Comparison of ENCODE assay signal across 8 cellular contexts in genomic region chr21:36060159-36060921, GRCh38. TPM values are rescaled to one million over a fixed set of nuclear protein-coding genes. Genes with fewer than 3 reads are reported as not detected.
A peak's percentile ranks its signal among the peaks of the same experiment; 100 is the strongest.
DNase-seq lines count a peak whose midpoint lies in the region; ATAC-seq, FAIRE-seq and TF ChIP-seq lines count a peak whose summit lies in the region.

SETD4 (minus strand) TSS chr21:36060526; CDS start chr21:36058888, 1,638 bp downstream.

- H3K9me1 ChIP-seq in endothelial cell of umbilical vein (replicated peaks; ENCODE audit: control insufficient read depth, extremely low read depth, insufficient read depth, low read length): no peaks in the 10 kb centered on the region

- no peaks in the 10 kb centered on the region for H3F3A ChIP-seq in OCI-LY1 (ENCODE audit: insufficient read depth, low read length)

- DNase-seq in Calu3 (peak; percentile 85), endothelial cell of umbilical vein (ENCODE audit: low read depth, low spot score) (peak; percentile 91), middle frontal gyrus (ENCODE audit: extremely low spot score, low spot score) (peak; percentile 90)
- DNase-seq in activated CD8-positive, alpha-beta memory T cell treated with anti-CD3 and anti-CD28 coated beads, Interleukin-2, amount 50 U/mL, for 4 hours: peak; percentile 94
- DNase-seq in stimulated activated CD8-positive, alpha-beta memory T cell treated with anti-CD3 and anti-CD28 coated beads, Interleukin-2, amount 100 ng/mL, for 48 hours (ENCODE audit: low read depth in 2 of 2): peak; percentile 91

- H3K79me2 ChIP-seq in OCI-LY1 (ENCODE audit: insufficient read depth, low read length) (no peaks in the 10 kb centered on the region), endothelial cell of umbilical vein (ENCODE audit: control insufficient read depth, insufficient read depth, low read length) (peaks cover 6% of the 10 kb centered on the region)

- H3K27ac ChIP-seq in HUES64 (ENCODE audit: low read depth, low read length) (peak within 1 kb of the TSS; percentile 97), OCI-LY1 (ENCODE audit: low read depth, low read length, poor library complexity, severe bottlenecking) (peak within 1 kb of the TSS; percentile 87), endothelial cell of umbilical vein (ENCODE audit: insufficient read depth, low read depth, low read length) (peak within 1 kb of the TSS; percentile 72)

- peak within 1 kb of the TSS; percentile 83 for H3K4me3 Mint-ChIP-seq in Calu3 (ENCODE audit: low read depth, unreplicated experiment)

- dilution Hi-C loops in endothelial cell of umbilical vein (cut with MboI; ENCODE audit: extremely low pct_ligation_motif_present, low sequenced_read_pairs): no loop called here

- no peaks in the 10 kb centered on the region for H3K9me2 ChIP-seq in OCI-LY1 (ENCODE audit: low read depth, low read length)

- POLR2A ChIA-PET in endothelial cell of umbilical vein (lab: Charles Lee): interaction anchor here (0.6 to 1.6 kb wide), 3 partner anchors 10 to 259 kb away, joined by 3 to 10 read pairs (median 4); partner anchors contain the start of genes CBR1 and MORC3

- no peaks in the 10 kb centered on the region for H3K27me3 ChIP-seq in HUES64 (ENCODE audit: insufficient read depth, low read length)
- H3K27me3 ChIP-seq in OCI-LY1 (ENCODE audit: insufficient read depth, low read length): no peaks in the 10 kb centered on the region
- H3K27me3 ChIP-seq in endothelial cell of umbilical vein (ENCODE audit: control insufficient read depth in 2 of 2, insufficient read depth in 2 of 2, low read length in 2 of 2): no peaks in the 10 kb centered on the region

- H3K36me3 ChIP-seq in HUES64 (ENCODE audit: insufficient read depth, low read length) (peaks cover 35% of the 10 kb centered on the region), OCI-LY1 (ENCODE audit: insufficient read depth, low read length) (peaks cover 34% of the 10 kb centered on the region), endothelial cell of umbilical vein (ENCODE audit: control insufficient read depth in 2 of 2, extremely low read depth in 1 of 2, insufficient read depth in 2 of 2, low read length in 2 of 2) (peaks cover 7 to 8% of the 10 kb centered on the region in 2 experiments)

- peak within 1 kb of the TSS; percentile 83 for H3K4me2 ChIP-seq in OCI-LY1 (ENCODE audit: low read length)
- peak within 1 kb of the TSS; percentile 78 for H3K4me2 ChIP-seq in endothelial cell of umbilical vein (ENCODE audit: insufficient read depth, low read length)

- H3K9ac ChIP-seq in HUES64 (ENCODE audit: low read depth, low read length) (peak within 1 kb of the TSS; percentile 83), OCI-LY1 (ENCODE audit: low read length) (peak within 1 kb of the TSS; percentile 66), endothelial cell of umbilical vein (replicated peaks; ENCODE audit: extremely low read depth, insufficient read depth, low read length) (peak within 1 kb of the TSS; percentile 20)

- BruUV-seq in Calu3 (replicated peaks; lab: Mats Ljungman, UMichigan) (no TSS peak), endothelial cell of umbilical vein (replicated peaks; lab: Mats Ljungman, UMichigan) (TSS peak; percentile 95)

- CTCF ChIA-PET in Calu3 (lab: Charles Lee): interaction anchor here (1.2 to 2.1 kb wide), 3 partner anchors 9 to 53 kb away, joined by 3 to 8 read pairs (median 4); partner anchors contain the start of gene CBR1
- CTCF ChIA-PET in endothelial cell of umbilical vein (lab: Charles Lee): interaction anchor here (0.8 to 2.0 kb wide), 7 partner anchors 10 to 65 kb away, joined by 3 to 12 read pairs (median 4); partner anchors contain the start of gene CBR1

- H3K4me1 ChIP-seq in HUES64 (ENCODE audit: insufficient read depth, low read length) (peaks cover 10% of the 10 kb centered on the region; the same call in 1 of the 2 replicates), OCI-LY1 (ENCODE audit: insufficient read depth, low read length, severe bottlenecking) (peaks cover 15% of the 10 kb centered on the region), endothelial cell of umbilical vein (ENCODE audit: control insufficient read depth, extremely low read depth, insufficient read depth, low read length) (peaks cover 4% of the 10 kb centered on the region)

- intact Hi-C loops in Calu3 (cut with micrococcal nuclease; ENCODE audit: unreplicated experiment): loop anchor here (2.0 kb wide), 1 partner anchor 44 kb away; no protein-coding TSS in a partner anchor
- intact Hi-C loops in endothelial cell of umbilical vein (cut with micrococcal nuclease): loop anchor here (5.0 kb wide), 1 partner anchor 52 kb away; no protein-coding TSS in a partner anchor

- WGBS in HUES64: under 1% methylated on average over 57 of the region's 57 CpGs

- H3K4me1 Mint-ChIP-seq in Calu3 (ENCODE audit: low read depth, unreplicated experiment): no peaks in the 10 kb centered on the region

- H3K27ac Mint-ChIP-seq in Calu3 (ENCODE audit: unreplicated experiment): peak within 1 kb of the TSS; percentile 83

- H3K9me3 Mint-ChIP-seq in Calu3 (ENCODE audit: low read depth, unreplicated experiment): no peaks in the 10 kb centered on the region

- H4K20me1 ChIP-seq in OCI-LY1 (ENCODE audit: insufficient read depth, low read length) (no peaks in the 10 kb centered on the region), endothelial cell of umbilical vein (replicated peaks; ENCODE audit: control insufficient read depth, extremely low read depth, insufficient read depth, low read length) (no peaks in the 10 kb centered on the region)

- TF ChIP-seq POLR2A in endothelial cell of umbilical vein (IDR thresholded peaks at IDR 0.05; ENCODE audit: low read depth, low read length): peak; percentile 91

- H3K9me3 ChIP-seq in HUES64 (ENCODE audit: insufficient read depth, low read depth, low read length) (no peaks in the 10 kb centered on the region), OCI-LY1 (ENCODE audit: low read length) (no peaks in the 10 kb centered on the region), endothelial cell of umbilical vein (replicated peaks; ENCODE audit: control insufficient read depth, insufficient read depth, low read length) (no peaks in the 10 kb centered on the region)

- H3K4me3 ChIP-seq in HUES64 (ENCODE audit: low read length) (peak within 1 kb of the TSS; percentile 92), OCI-LY1 (ENCODE audit: low read depth, low read length, poor library complexity, severe bottlenecking) (peak within 1 kb of the TSS; percentile 78), endothelial cell of umbilical vein (replicated peaks in 1 of 3; ENCODE audit: insufficient read depth in 1 of 3, low read depth in 1 of 3, low read length in 3 of 3) (peak within 1 kb of the TSS; percentile 16 to 96 (median 66))

- H3K27me3 Mint-ChIP-seq in Calu3 (ENCODE audit: unreplicated experiment): no peaks in the 10 kb centered on the region

- FAIRE-seq in endothelial cell of umbilical vein (lab: Jason Lieb, UNC): peak; percentile 98

- peaks cover 23% of the 10 kb centered on the region for H3K36me3 Mint-ChIP-seq in Calu3 (ENCODE audit: insufficient read depth, unreplicated experiment)

- H2AFZ ChIP-seq in OCI-LY1 (ENCODE audit: low read length) (no peak within 1 kb of the TSS), endothelial cell of umbilical vein (ENCODE audit: low read depth, low read length) (peak within 1 kb of the TSS; percentile 38)

- ATAC-seq in GM21447 (IDR thresholded peaks at IDR 0.05; ENCODE audit: unreplicated experiment): peak; percentile 81

- TF ChIP-seq CTCF in Calu3 (IDR thresholded peaks at IDR 0.05; ENCODE audit: unreplicated experiment) (no peak), OCI-LY1 (IDR thresholded peaks at IDR 0.05; ENCODE audit: low read length) (no peak), endothelial cell of umbilical vein (IDR thresholded peaks at IDR 0.05; ENCODE audit: extremely low read depth in 1 of 2, insufficient read depth in 1 of 2, low read depth in 1 of 2, low read length in 2 of 2) (no peak)

TF ChIP-seq in endothelial cell of umbilical vein, 7 proteins besides CTCF, POLR2A, EP300 and RAD21:
- TF ChIP-seq EZH2 (IDR thresholded peaks at IDR 0.05; ENCODE audit: borderline replicate concordance, low read depth, low read length, severe bottlenecking) (no peak), MAX (IDR thresholded peaks at IDR 0.05; ENCODE audit: insufficient read depth, insufficient read length) (peak; percentile 45), POLR2AphosphoS5 (IDR thresholded peaks at IDR 0.05; ENCODE audit: insufficient read depth, low read depth, low read length) (peak; percentile 92)

RNA-seq across cellular contexts. Expression of gene SETD4, which starts in this region (rescaled TPM):
- total RNA-seq in Calu3 (2022): 20.1 and 24.7 TPM in 2 replicates
- 23.5 TPM for polyA plus RNA-seq in HUES64 (2013, experiment 1 of 2)
- polyA plus RNA-seq in HUES64 (2013, experiment 2 of 2): 21.2 TPM
- 19.6 and 25.1 TPM in 2 replicates for total RNA-seq in endothelial cell of umbilical vein
- polyA plus RNA-seq in endothelial cell of umbilical vein: 12.0 and 13.0 TPM in 2 replicates
- polyA plus RNA-seq in endothelial cell of umbilical vein (2011; cell fraction: cytosol; rRNA removed): 11.1 and 12.5 TPM in 2 replicates
- polyA plus RNA-seq in endothelial cell of umbilical vein (2011; cell fraction: nucleus; rRNA removed): 29.1 and 33.1 TPM in 2 replicates
- 11.7 and 15.8 TPM in 2 replicates for polyA plus RNA-seq in endothelial cell of umbilical vein (2012)
- polyA minus RNA-seq in endothelial cell of umbilical vein: 16.9 and 17.8 TPM in 2 replicates
- polyA minus RNA-seq in endothelial cell of umbilical vein (2011; cell fraction: cytosol; rRNA and poly(A)+ RNA removed): 7.6 TPM
- 11.6 and 24.5 TPM in 2 replicates for polyA minus RNA-seq in endothelial cell of umbilical vein (2011; cell fraction: nucleus; rRNA and poly(A)+ RNA removed)

Comparison
In these comparisons a context has a peak if more than half of its experiments do, and no peak if none do; other contexts are left out.
1. Peak in every context shown above with its lines: DNase-seq, ATAC-seq, H3K4me3 ChIP-seq and H3K27ac ChIP-seq.
2. H3K9ac ChIP-seq: peak in every context shown above with its lines; median percentile 83 in HUES64; 66 in OCI-LY1; 20 in endothelial cell of umbilical vein.